Comparison of ENCODE assay signal across 8 cellular contexts in genomic region chr5:140112685-140113179, GRCh38. TPM values are rescaled to one million over a fixed set of nuclear protein-coding genes. Genes with fewer than 3 reads are reported as not detected.
DNase-seq lines count a peak whose midpoint lies in the region.

No MANE protein-coding gene starts in this region.

- POLR2A ChIA-PET in activated CD4-positive, alpha-beta memory T cell treated with anti-CD3 and anti-CD28 coated beads, Interleukin-2, amount 10 ng/mL, durations not matched to agents 7 days and 5 days (lab: Charles Lee), result interaction anchor here (0.6 kb wide), 1 partner anchor 33 kb away, joined by 4 read pairs; no protein-coding TSS in a partner anchor

- DNase-seq in NCI-H82 (lab: John Stamatoyannopoulos, UW) (peak; percentile 74), NCI-H82 treated with DMSO at 0.1 percent for 48 hours (lab: John Stamatoyannopoulos, UW; ENCODE audit: unreplicated experiment) (no peak), NCI-H2029 (lab: John Stamatoyannopoulos, UW) (no peak), NCI-H146 (lab: John Stamatoyannopoulos, UW) (no peak)
- no peak for DNase-seq in activated CD4-positive, alpha-beta memory T cell treated with anti-CD3 and anti-CD28 coated beads, Interleukin-2, amount 10 ng/mL, durations not matched to agents 7 days and 5 days
- no peak for DNase-seq in activated CD4-positive, alpha-beta T cell treated with anti-CD3 and anti-CD28 coated beads for 1 hour

- H3K27ac ChIP-seq in iPS-18a (ENCODE audit: low read length), result no peak overlapping the region
- H3K27ac ChIP-seq in stomach smooth muscle (ENCODE audit: low read length), result no peak overlapping the region

- peak overlapping the region; percentile 16 for H3K27ac Mint-ChIP-seq in activated CD4-positive, alpha-beta memory T cell treated with anti-CD3 and anti-CD28 coated beads, Interleukin-2, amount 10 ng/mL, durations not matched to agents 7 days and 5 days

- no peaks in the 10 kb centered on the region for H3K9me3 Mint-ChIP-seq in activated CD4-positive, alpha-beta memory T cell treated with anti-CD3 and anti-CD28 coated beads, Interleukin-2, amount 10 ng/mL, durations not matched to agents 7 days and 5 days

- peaks cover 15% of the 10 kb centered on the region for H3K27me3 Mint-ChIP-seq in activated CD4-positive, alpha-beta memory T cell treated with anti-CD3 and anti-CD28 coated beads, Interleukin-2, amount 10 ng/mL, durations not matched to agents 7 days and 5 days

- H3K9me3 ChIP-seq in iPS-18a (ENCODE audit: control insufficient read depth, low read depth, low read length) (no peaks in the 10 kb centered on the region), stomach smooth muscle (ENCODE audit: control insufficient read depth in 2 of 2, low read length in 2 of 2) (no peaks in the 10 kb centered on the region)

- H3K4me1 Mint-ChIP-seq in activated CD4-positive, alpha-beta memory T cell treated with anti-CD3 and anti-CD28 coated beads, Interleukin-2, amount 10 ng/mL, durations not matched to agents 7 days and 5 days, result peaks cover 61% of the 10 kb centered on the region

- CTCF ChIA-PET in activated CD4-positive, alpha-beta memory T cell treated with anti-CD3 and anti-CD28 coated beads, Interleukin-2, amount 10 ng/mL, durations not matched to agents 7 days and 5 days (lab: Charles Lee), result interaction anchor here (1.0 to 1.8 kb wide), 4 partner anchors 9 to 33 kb away, joined by 3 to 7 read pairs (median 4); no protein-coding TSS in a partner anchor

- H3K36me3 ChIP-seq in iPS-18a (ENCODE audit: control insufficient read depth, low read depth, low read length), result no peaks in the 10 kb centered on the region
- no peaks in the 10 kb centered on the region for H3K36me3 ChIP-seq in stomach smooth muscle (ENCODE audit: control insufficient read depth in 2 of 2, insufficient read depth in 2 of 2, low read length in 2 of 2)

- H3K9ac ChIP-seq in iPS-18a (ENCODE audit: low read length) (no peak overlapping the region), stomach smooth muscle (ENCODE audit: low read length in 2 of 2) (peak overlapping the region in 1 of 2 donors; percentile 82)

- H3K4me3 ChIP-seq in iPS-18a (ENCODE audit: low read length) (peak overlapping the region; percentile 70), stomach smooth muscle (ENCODE audit: low read length in 2 of 2) (peak overlapping the region; percentile 82 to 87)

- peaks cover 10% of the 10 kb centered on the region for H3K36me3 Mint-ChIP-seq in activated CD4-positive, alpha-beta memory T cell treated with anti-CD3 and anti-CD28 coated beads, Interleukin-2, amount 10 ng/mL, durations not matched to agents 7 days and 5 days (ENCODE audit: low read depth)

- peak overlapping the region; percentile 88 for H3K4me3 Mint-ChIP-seq in activated CD4-positive, alpha-beta memory T cell treated with anti-CD3 and anti-CD28 coated beads, Interleukin-2, amount 10 ng/mL, durations not matched to agents 7 days and 5 days

- peaks cover 14% of the 10 kb centered on the region for H3K4me1 ChIP-seq in iPS-18a (ENCODE audit: control insufficient read depth, low read depth, low read length)
- peaks cover 32% of the 10 kb centered on the region for H3K4me1 ChIP-seq in stomach smooth muscle (ENCODE audit: control insufficient read depth, insufficient read depth, low read length)

- H3K27me3 ChIP-seq in iPS-18a (ENCODE audit: control insufficient read depth, insufficient read depth, low read length) (peaks cover 90% of the 10 kb centered on the region), stomach smooth muscle (ENCODE audit: control insufficient read depth in 1 of 2, insufficient read depth in 2 of 2, low read length in 2 of 2) (no peaks in the 10 kb centered on the region)

RNA-seq across cellular contexts. Expression of gene PURA, which starts 1.2 kb away (rescaled TPM):
- total RNA-seq in activated CD4-positive, alpha-beta memory T cell treated with anti-CD3 and anti-CD28 coated beads, Interleukin-2, amount 10 ng/mL, durations not matched to agents 7 days and 5 days, result 10 to 100 TPM; 14.7 to 15.1 TPM

RNA-seq across cellular contexts. Expression of gene IGIP, which starts 13.0 kb away (rescaled TPM):
- 1 to 10 TPM; 4.8 to 4.9 TPM for total RNA-seq in activated CD4-positive, alpha-beta memory T cell treated with anti-CD3 and anti-CD28 coated beads, Interleukin-2, amount 10 ng/mL, durations not matched to agents 7 days and 5 days
